ENCODE assay signal across 8 cellular contexts in genomic region chr15:43132830-43133428, GRCh38. TPM values are rescaled to one million over a fixed set of nuclear protein-coding genes. Genes with fewer than 3 reads are reported as not detected.
A peak's percentile ranks its signal among the peaks of the same experiment; 100 is the strongest.
DNase-seq lines count a peak whose midpoint lies in the region; ATAC-seq and TF ChIP-seq lines count a peak whose summit lies in the region.

No MANE protein-coding gene starts in this region.

- POLR2A ChIA-PET in HEK293T (lab: Yijun Ruan, JAX) = no interaction called here

- H3K9me2 ChIP-seq in GM23338 (ENCODE audit: insufficient read depth) = peaks cover 5% of the 10 kb centered on the region; the same call in 1 of the 2 replicates

- peaks cover 6% of the 10 kb centered on the region; the same call in 1 of the 2 replicates for H3F3A ChIP-seq in GM23338 (replicated peaks; ENCODE audit: low read depth)

- H3K4me1 ChIP-seq in GM23338 (ENCODE audit: insufficient read depth) = peaks cover 12% of the 10 kb centered on the region; the same call in 1 of the 2 replicates
- H3K4me1 ChIP-seq in gastrocnemius medialis = peaks cover 13 to 14% of the 10 kb centered on the region in 2 donors

- H3K27me3 Mint-ChIP-seq in GM23338 (ENCODE audit: insufficient read depth, low read depth, poor library complexity) = peaks cover 27% of the 10 kb centered on the region
- peaks cover 6% of the 10 kb centered on the region for H3K27me3 Mint-ChIP-seq in glutamatergic neuron (ENCODE audit: unreplicated experiment)

- H3K4me3 ChIP-seq in GM23338 (peak overlapping the region; percentile 62), gastrocnemius medialis (peak overlapping the region; percentile 70 to 89 (median 74))

- in situ Hi-C loops in gastrocnemius medialis (cut with MboI; ENCODE audit: low sequenced_read_pairs in 4 of 4) = no loop called here

- H3K9me3 Mint-ChIP-seq in GM23338 (peaks cover 9% of the 10 kb centered on the region; the same call in 2 of the 3 replicates), glutamatergic neuron (ENCODE audit: unreplicated experiment) (peaks cover 1% of the 10 kb centered on the region)

- H3K36me3 Mint-ChIP-seq in GM23338 (ENCODE audit: low read depth) = no peaks in the 10 kb centered on the region; the same call in 2 of the 3 replicates
- no peaks in the 10 kb centered on the region for H3K36me3 Mint-ChIP-seq in glutamatergic neuron (ENCODE audit: unreplicated experiment)

- TF ChIP-seq CTCF in GM23338 (conservative IDR thresholded peaks at IDR 0.05; ENCODE audit: low read depth in 2 of 2) (no peak), VCaP (conservative IDR thresholded peaks at IDR 0.05) (no peak), glutamatergic neuron (IDR thresholded peaks at IDR 0.05; ENCODE audit: partially characterized antibody, unreplicated experiment) (no peak), gastrocnemius medialis (IDR thresholded peaks at IDR 0.05 in 4 of 5, conservative IDR thresholded peaks at IDR 0.05 in 1 of 5) (no peak)

- H3K36me3 ChIP-seq in GM23338 (ENCODE audit: insufficient read depth) (no peaks in the 10 kb centered on the region), gastrocnemius medialis (peaks cover 0 to 20% of the 10 kb centered on the region in 2 donors)

- H3K9me3 ChIP-seq in gastrocnemius medialis = no peaks in the 10 kb centered on the region

- H3K4me2 ChIP-seq in GM23338 = peak overlapping the region; percentile 95

- H3K4me3 Mint-ChIP-seq in GM23338 (peak overlapping the region; percentile 80), glutamatergic neuron (ENCODE audit: unreplicated experiment) (peak overlapping the region; percentile 90)

- H3K27ac ChIP-seq in GM23338 (ENCODE audit: low read depth) = no peak overlapping the region
- H3K27ac ChIP-seq in VCaP = peak overlapping the region; percentile 88
- peak overlapping the region; percentile 70 to 84 (median 79) for H3K27ac ChIP-seq in gastrocnemius medialis

- DNase-seq in GM23338 (ENCODE audit: low spot score) (no peak), glutamatergic neuron (no peak), gastrocnemius medialis (no peak), SKM-1 treated with dmso at 0.1 percent for 144 hours (lab: John Stamatoyannopoulos, UW; ENCODE audit: unreplicated experiment) (no peak), iPS-NIHi11 (ENCODE audit: low spot score) (no peak), HEK293T (ENCODE audit: extremely low spot score) (no peak), ecto neural progenitor cell (ENCODE audit: low spot score) (no peak)

- H3K79me2 ChIP-seq in GM23338 (replicated peaks; ENCODE audit: insufficient read depth) = no peaks in the 10 kb centered on the region

- H3K27ac Mint-ChIP-seq in GM23338 (no peak overlapping the region), glutamatergic neuron (ENCODE audit: unreplicated experiment) (peak overlapping the region; percentile 88)

- intact Hi-C loops in gastrocnemius medialis (cut with DNase I; ENCODE audit: low total_unique reads) = no loop called here

- H3K4me1 Mint-ChIP-seq in GM23338 (peaks cover 15% of the 10 kb centered on the region; the same call in 2 of the 3 replicates), glutamatergic neuron (ENCODE audit: low read depth, unreplicated experiment) (peaks cover 3% of the 10 kb centered on the region)

- peaks cover 33% of the 10 kb centered on the region for H3K27me3 ChIP-seq in GM23338 (ENCODE audit: insufficient read depth)
- no peaks in the 10 kb centered on the region for H3K27me3 ChIP-seq in gastrocnemius medialis

- no peaks in the 10 kb centered on the region; the same call in 1 of the 2 replicates for H4K20me1 ChIP-seq in GM23338 (replicated peaks; ENCODE audit: insufficient read depth)

- TF ChIP-seq POLR2A in gastrocnemius medialis (IDR thresholded peaks at IDR 0.05) = no peak

- peak overlapping the region; percentile 99 for H2AFZ ChIP-seq in GM23338

- CTCF ChIA-PET in HEK293T (lab: Yijun Ruan, JAX) = no interaction called here

- peak; percentile 15 for ATAC-seq in GM23338
- peak; percentile 3 to 17 for ATAC-seq in gastrocnemius medialis

TF ChIP-seq in GM23338, 12 proteins besides CTCF, POLR2A, EP300 and RAD21 (continues in another document):
- TF ChIP-seq REST (IDR thresholded peaks at IDR 0.05; ENCODE audit: unreplicated experiment) = no peak
- TF ChIP-seq STAT1 (IDR thresholded peaks at IDR 0.05; ENCODE audit: unreplicated experiment) = no peak

TF ChIP-seq in HEK293T, 16 proteins besides CTCF, POLR2A, EP300 and RAD21:
- TF ChIP-seq, protein P1, sequence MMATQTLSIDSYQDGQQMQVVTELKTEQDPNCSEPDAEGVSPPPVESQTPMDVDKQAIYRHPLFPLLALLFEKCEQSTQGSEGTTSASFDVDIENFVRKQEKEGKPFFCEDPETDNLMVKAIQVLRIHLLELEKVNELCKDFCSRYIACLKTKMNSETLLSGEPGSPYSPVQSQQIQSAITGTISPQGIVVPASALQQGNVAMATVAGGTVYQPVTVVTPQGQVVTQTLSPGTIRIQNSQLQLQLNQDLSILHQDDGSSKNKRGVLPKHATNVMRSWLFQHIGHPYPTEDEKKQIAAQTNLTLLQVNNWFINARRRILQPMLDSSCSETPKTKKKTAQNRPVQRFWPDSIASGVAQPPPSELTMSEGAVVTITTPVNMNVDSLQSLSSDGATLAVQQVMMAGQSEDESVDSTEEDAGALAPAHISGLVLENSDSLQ (IDR thresholded peaks at IDR 0.05) = no peak
- no peak for TF ChIP-seq ELF4 (IDR thresholded peaks at IDR 0.05)
- no peak for TF ChIP-seq ARNT (IDR thresholded peaks at IDR 0.05)
- TF ChIP-seq NFRKB (IDR thresholded peaks at IDR 0.05) = no peak
- TF ChIP-seq SUZ12 (IDR thresholded peaks at IDR 0.05) = no peak
- TF ChIP-seq FOXM1 (IDR thresholded peaks at IDR 0.05; ENCODE audit: borderline replicate concordance) = no peak
- TF ChIP-seq LEF1 (IDR thresholded peaks at IDR 0.05; ENCODE audit: borderline replicate concordance) = no peak
- no peak for TF ChIP-seq FOXA1 (IDR thresholded peaks at IDR 0.05)
- TF ChIP-seq HDGF (IDR thresholded peaks at IDR 0.05; ENCODE audit: borderline replicate concordance) = no peak
- TF ChIP-seq L3MBTL2 (conservative IDR thresholded peaks at IDR 0.05) = no peak
- no peak for TF ChIP-seq BHLHE40 (IDR thresholded peaks at IDR 0.05; ENCODE audit: borderline replicate concordance)

RNA-seq across cellular contexts. Expression of gene TMEM62, which starts 0.5 kb away (rescaled TPM):
- 14.3 and 16.5 TPM in 2 replicates for total RNA-seq in GM23338 (2014; rRNA removed; shearing (Covaris generic))
- 2.2 and 3.4 TPM in 2 replicates for polyA plus RNA-seq in GM23338 (2016; fragmentation: Nextera tagmentation; extraction: Ambion mirVana)
- total RNA-seq in glutamatergic neuron (ENCODE audit: unreplicated experiment) = 19.1 TPM
- total RNA-seq in gastrocnemius medialis = 10 to 100 TPM; 13.1 to 16.7 (median 16.3) TPM

RNA-seq across cellular contexts. Expression of gene UBR1, which starts 27.1 kb away (rescaled TPM):
- total RNA-seq in GM23338 (2014; rRNA removed; shearing (Covaris generic)) = 16.2 and 19.6 TPM in 2 replicates
- 12.4 and 17.2 TPM in 2 replicates for polyA plus RNA-seq in GM23338 (2016; fragmentation: Nextera tagmentation; extraction: Ambion mirVana)
- 39.9 TPM for total RNA-seq in glutamatergic neuron (ENCODE audit: unreplicated experiment)
- total RNA-seq in gastrocnemius medialis = 10 to 100 TPM; 20.2 to 31.3 (median 22.5) TPM

RNA-seq across cellular contexts. Expression of gene CCNDBP1, which starts 52.3 kb away (rescaled TPM):
- 15.7 and 33.5 TPM in 2 replicates for total RNA-seq in GM23338 (2014; rRNA removed; shearing (Covaris generic))
- 16.6 and 23.9 TPM in 2 replicates for polyA plus RNA-seq in GM23338 (2016; fragmentation: Nextera tagmentation; extraction: Ambion mirVana)
- total RNA-seq in glutamatergic neuron (ENCODE audit: unreplicated experiment) = 86.8 TPM
- total RNA-seq in gastrocnemius medialis = 100 to 1,000 TPM in 1 of 4 donors, 10 to 100 TPM in 3; 32.4 to 108 (median 92.6) TPM
